ENCODE assay signal across 8 cellular contexts in genomic region chr6:108565893-108566292, GRCh38. TPM values are rescaled to one million over a fixed set of nuclear protein-coding genes. Genes with fewer than 3 reads are reported as not detected.
DNase-seq lines count a peak whose midpoint lies in the region; ATAC-seq and TF ChIP-seq lines count a peak whose summit lies in the region.

No MANE protein-coding gene starts in this region.

- H3K27me3 ChIP-seq in GM23248 (replicated peaks; ENCODE audit: insufficient read depth) = no peaks in the 10 kb centered on the region
- no peaks in the 10 kb centered on the region for H3K27me3 ChIP-seq in sigmoid colon

- H4K20me1 ChIP-seq in GM23248 (ENCODE audit: insufficient read depth) = peaks cover 19% of the 10 kb centered on the region

- TF ChIP-seq POLR2A in sigmoid colon (IDR thresholded peaks at IDR 0.05) = no peak

- peaks cover 67% of the 10 kb centered on the region for H3F3A ChIP-seq in GM23248 (ENCODE audit: insufficient read depth)

- 1 to 2% methylated on average over 4 of the region's 4 CpGs for WGBS in GM23248 (ENCODE audit: low coverage in 1 of 2, low lambda C conversion rate in 2 of 2, missing lambda C conversion rate in 2 of 2), 2 experiments
- WGBS in sigmoid colon, 2 donors = 4 to 13% methylated on average over 4 of the region's 4 CpGs

- no peaks in the 10 kb centered on the region for H3K9me2 ChIP-seq in GM23248 (ENCODE audit: insufficient read depth)

- H3K4me1 ChIP-seq in GM23248 (ENCODE audit: insufficient read depth) = peaks cover 42% of the 10 kb centered on the region
- peaks cover 0 to 74% (median 61%) of the 10 kb centered on the region in 4 donors for H3K4me1 ChIP-seq in sigmoid colon

- peaks cover 88% of the 10 kb centered on the region for H3K79me2 ChIP-seq in GM23248 (ENCODE audit: insufficient read depth)

- peak overlapping the region; percentile 58 for H3K9ac ChIP-seq in GM23248

- intact Hi-C loops in sigmoid colon (cut with DNase I) = loop anchor here (2.0 kb wide), 1 partner anchor 23 kb away; no protein-coding TSS in a partner anchor

- H3K9me3 ChIP-seq in GM23248 (ENCODE audit: low read depth) (no peaks in the 10 kb centered on the region), sigmoid colon (no peaks in the 10 kb centered on the region)

- in situ Hi-C loops in GM23248 (cut with MboI) = no loop called here

- H3K36me3 ChIP-seq in GM23248 (ENCODE audit: low read depth) (peaks cover 13% of the 10 kb centered on the region), sigmoid colon (peaks cover 0 to 43% (median 22%) of the 10 kb centered on the region in 4 donors)

- TF ChIP-seq CTCF in foreskin fibroblast (IDR thresholded peaks at IDR 0.05; ENCODE audit: low read depth, low read length) (no peak), sigmoid colon (IDR thresholded peaks at IDR 0.05) (no peak)

- peak overlapping the region; percentile 57 for H3K4me3 ChIP-seq in GM23248
- H3K4me3 ChIP-seq in foreskin fibroblast (ENCODE audit: low read depth in 1 of 2, low read length in 2 of 2) = peak overlapping the region in 1 of 2 donors; percentile 8
- H3K4me3 ChIP-seq in sigmoid colon = peak overlapping the region in 2 of 4 donors; percentile 76 to 89

- peak overlapping the region; percentile 79 for H3K4me2 ChIP-seq in GM23248 (ENCODE audit: unreplicated experiment)

- H3K27ac ChIP-seq in GM23248 = peak overlapping the region; percentile 77
- H3K27ac ChIP-seq in sigmoid colon = peak overlapping the region; percentile 96 to 100 (median 99)

- DNase-seq in AG20443 (ENCODE audit: low spot score) (peak; percentile 67), GM23248 (peak; percentile 91), SKM-1 (lab: John Stamatoyannopoulos, UW; ENCODE audit: unreplicated experiment) (peak; percentile 96), foreskin fibroblast (peak; percentile 93 to 95), sigmoid colon (peak; percentile 90), NCI-H2171 treated with DMSO at 0.1 percent for 48 hours (lab: John Stamatoyannopoulos, UW) (no peak)

- ATAC-seq in GM18861 (IDR thresholded peaks at IDR 0.05; ENCODE audit: unreplicated experiment) = no peak
- no peak for ATAC-seq in HG02623 (IDR thresholded peaks at IDR 0.05; ENCODE audit: unreplicated experiment)

- H2AFZ ChIP-seq in GM23248 = no peak overlapping the region

- TF ChIP-seq EP300 in sigmoid colon (IDR thresholded peaks at IDR 0.05) = peak in 2 of 4 donors; percentile 45 to 48

RNA-seq across cellular contexts. Expression of gene FOXO3, which starts 5.2 kb away (rescaled TPM):
- total RNA-seq in GM23248 (2014; rRNA removed; shearing (Covaris generic)) = 35.7 and 36.6 TPM in 2 replicates
- polyA plus RNA-seq in GM23248 (2016; fragmentation: Nextera tagmentation; extraction: Ambion mirVana) = 17.9 and 19.7 TPM in 2 replicates
- total RNA-seq in sigmoid colon = 10 to 100 TPM; 66.4 to 84.7 (median 78.8) TPM
- 10 to 100 TPM; 13.8 to 22.9 (median 19.7) TPM for polyA plus RNA-seq in sigmoid colon
